ENCODE assay signal across 16 cellular contexts in the genomic region with DNA sequence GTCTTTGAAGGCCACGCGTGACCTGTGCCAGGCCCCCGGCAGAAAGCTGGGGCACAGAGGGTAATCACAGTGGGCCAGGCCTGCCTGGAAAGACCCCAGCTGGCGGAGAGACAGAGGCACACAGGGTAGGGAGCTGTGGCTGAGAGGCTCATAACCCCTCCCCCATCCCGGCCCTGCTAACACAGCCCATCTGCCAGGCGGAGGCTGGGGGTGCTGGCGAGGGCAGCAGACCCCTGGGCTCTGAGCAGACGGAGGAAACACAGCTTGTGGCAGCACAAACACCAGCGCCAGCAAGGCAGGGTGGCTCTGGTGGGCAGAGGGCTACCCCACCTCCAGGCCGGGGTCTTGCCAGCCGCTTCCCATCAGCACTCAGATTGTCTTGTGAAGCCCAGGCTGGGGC. TPM values are rescaled to one million over a fixed set of nuclear protein-coding genes. Genes with fewer than 3 reads are reported as not detected.
DNase-seq lines count a peak whose midpoint lies in the region; ATAC-seq, FAIRE-seq and TF ChIP-seq lines count a peak whose summit lies in the region.
"Had no signal": no experiment of that assay in that cellular context is flagged by ENCODE, and none has a peak within 500 bp of the region (broad histone marks: within the 10 kb centered on the region; RNA-seq: fewer than 3 reads in every experiment).

No MANE protein-coding gene starts in this region.

- H3K9me3 ChIP-seq in left ventricle myocardium inferior (replicated peaks) (no peaks in the 10 kb centered on the region), H1 (ENCODE audit: insufficient read depth in 2 of 2, low read depth in 1 of 2, low read length in 1 of 2) (no peaks in the 10 kb centered on the region), trophoblast cell (ENCODE audit: insufficient read depth, low read depth, low read length) (peaks cover 1% of the 10 kb centered on the region), esophagus muscularis mucosa (no peaks in the 10 kb centered on the region)
- H3K9me3 ChIP-seq: Peyer's patch had no signal

- POLR2A ChIA-PET in H1 (lab: Charles Lee; ENCODE audit: partially characterized antibody) = interaction anchor here (1.3 to 1.5 kb wide), 2 partner anchors 10 to 20 kb away, joined by 3 read pairs; no protein-coding TSS in a partner anchor

- DNase-seq in Right ventricle myocardium inferior (ENCODE audit: missing footprints) = peak; percentile 57
- DNase-seq in left ventricle myocardium inferior = no peak
- DNase-seq in NCI-H69 (lab: John Stamatoyannopoulos, UW) = peak; percentile 9
- DNase-seq in H1 (ENCODE audit: low read depth in 1 of 2, low spot score in 2 of 2) = no peak
- no peak for DNase-seq in trophoblast cell
- no peak for DNase-seq in esophagus muscularis mucosa (ENCODE audit: extremely low spot score)
- no peak for DNase-seq in posterior vena cava (ENCODE audit: low spot score)
- DNase-seq: HCEC 1CT, NCI-H1436 treated with DMSO at 0.1 percent for 48 hours, NCI-H345, NCI-H774, Peyer's patch, SIG-M5 had no signal

- H2BK5ac ChIP-seq in H1 (ENCODE audit: low read depth, low read length) = no peak overlapping the region; the same call in 1 of the 2 replicates
- H2BK5ac ChIP-seq in trophoblast cell (ENCODE audit: low read depth, low read length, poor library complexity) = no peak overlapping the region

- H3K23me2 ChIP-seq in H1 (ENCODE audit: low read depth, low read length) = no peaks in the 10 kb centered on the region

- H2BK120ac ChIP-seq in H1 (replicated peaks; ENCODE audit: low read depth, low read length) (no peak overlapping the region), trophoblast cell (ENCODE audit: insufficient read depth, low read length, poor library complexity) (no peak overlapping the region)

- TF ChIP-seq EP300 in H1 (IDR thresholded peaks at IDR 0.05; ENCODE audit: borderline replicate concordance in 1 of 2, low read depth in 2 of 2, low read length in 2 of 2) (no peak), esophagus muscularis mucosa (IDR thresholded peaks at IDR 0.05) (no peak)

- H4K8ac ChIP-seq in H1 (ENCODE audit: extremely low read depth, insufficient read depth, low read length) (no peak overlapping the region), trophoblast cell (ENCODE audit: low read depth, low read length) (peak overlapping the region; percentile 7)

- no peak overlapping the region for H3K9ac ChIP-seq in H1 (replicated peaks in 1 of 4; ENCODE audit: extremely low read depth in 1 of 4, low read depth in 3 of 4, low read length in 3 of 4)
- H3K9ac ChIP-seq in trophoblast cell (ENCODE audit: low read length) = no peak overlapping the region
- H3K9ac ChIP-seq: BLaER1 treated with 17β-estradiol and CSF1 and Interleukin-3, amounts not matched to agents 10 nM and 100 nM had no signal

- H4K91ac ChIP-seq in H1 (replicated peaks; ENCODE audit: insufficient read length, low read length) (no peak overlapping the region), trophoblast cell (ENCODE audit: low read depth, low read length) (no peak overlapping the region)

- H3K23ac ChIP-seq in H1 (ENCODE audit: insufficient read length) (no peak overlapping the region), trophoblast cell (ENCODE audit: low read length) (no peak overlapping the region)

- no peak for TF ChIP-seq CTCF in left ventricle myocardium inferior (IDR thresholded peaks at IDR 0.05; ENCODE audit: borderline replicate concordance)
- TF ChIP-seq CTCF in H1 (IDR thresholded peaks at IDR 0.05; ENCODE audit: control extremely low read depth in 1 of 3, insufficient read depth in 1 of 3, low read depth in 1 of 3, low read length in 3 of 3) = no peak
- no peak for TF ChIP-seq CTCF in esophagus muscularis mucosa (IDR thresholded peaks at IDR 0.05)

- H3K4ac ChIP-seq in H1 (replicated peaks; ENCODE audit: insufficient read length, low read depth, low read length) (no peak overlapping the region), trophoblast cell (ENCODE audit: low read depth, low read length) (peak overlapping the region; percentile 12)

- no peak overlapping the region for H4K5ac ChIP-seq in H1 (ENCODE audit: insufficient read length, low read depth, low read length)

- H3K4me1 ChIP-seq in left ventricle myocardium inferior (peaks cover 46% of the 10 kb centered on the region), H1 (replicated peaks in 1 of 4; ENCODE audit: control insufficient read depth in 3 of 4, insufficient read depth in 4 of 4, low read length in 3 of 4) (peaks cover 0 to 23% (median under 1%) of the 10 kb centered on the region in 4 experiments; a peak in 5 of 7 replicates), trophoblast cell (ENCODE audit: control insufficient read depth in 1 of 2, insufficient read depth in 2 of 2, low read length in 2 of 2) (peaks cover 21 to 30% of the 10 kb centered on the region in 2 experiments), esophagus muscularis mucosa (peaks cover 14 to 59% (median 41%) of the 10 kb centered on the region in 4 donors)

- no peak overlapping the region for H3K27ac ChIP-seq in left ventricle myocardium inferior (replicated peaks)
- no peak overlapping the region for H3K27ac ChIP-seq in H1 (ENCODE audit: low read depth, low read length)
- no peak overlapping the region for H3K27ac ChIP-seq in trophoblast cell (ENCODE audit: low read depth, low read length)
- no peak overlapping the region for H3K27ac ChIP-seq in esophagus muscularis mucosa (replicated peaks in 1 of 4)
- H3K27ac ChIP-seq: BLaER1 treated with 17β-estradiol and CSF1 and Interleukin-3, amounts not matched to agents 10 nM and 100 nM had no signal

- H3K79me2 ChIP-seq in H1 (ENCODE audit: control insufficient read depth in 1 of 2, insufficient read depth in 2 of 2, low read length in 2 of 2) (peaks cover 15 to 100% of the 10 kb centered on the region in 2 experiments), trophoblast cell (ENCODE audit: control insufficient read depth, insufficient read depth, low read length, poor library complexity) (peaks cover 12% of the 10 kb centered on the region)

- H3K4me2 ChIP-seq in H1 (ENCODE audit: insufficient read depth in 1 of 2, low read depth in 2 of 2, low read length in 2 of 2) (no peak overlapping the region), trophoblast cell (ENCODE audit: low read length) (no peak overlapping the region)

- H3K14ac ChIP-seq in H1 (ENCODE audit: insufficient read length) = no peak overlapping the region
- H3K14ac ChIP-seq in trophoblast cell (ENCODE audit: low read length) = no peak overlapping the region

- H3K4me3 ChIP-seq in left ventricle myocardium inferior (no peak overlapping the region), H1 (ENCODE audit: extremely low read depth in 1 of 4, insufficient read depth in 2 of 4, low read depth in 3 of 4, low read length in 4 of 4) (no peak overlapping the region), trophoblast cell (ENCODE audit: low read depth, low read length) (no peak overlapping the region), esophagus muscularis mucosa (no peak overlapping the region)
- H3K4me3 ChIP-seq: BLaER1 treated with 17β-estradiol and CSF1 and Interleukin-3, amounts not matched to agents 10 nM and 100 nM; Peyer's patch had no signal

- H3K36me3 ChIP-seq in left ventricle myocardium inferior = no peaks in the 10 kb centered on the region
- no peaks in the 10 kb centered on the region; a peak in 1 of 8 replicates for H3K36me3 ChIP-seq in H1 (ENCODE audit: control insufficient read depth in 2 of 4, insufficient read depth in 4 of 4, low read length in 3 of 4)
- H3K36me3 ChIP-seq in trophoblast cell (ENCODE audit: control insufficient read depth in 1 of 2, insufficient read depth in 2 of 2, low read length in 2 of 2) = peaks cover 2 to 4% of the 10 kb centered on the region in 2 experiments
- H3K36me3 ChIP-seq in esophagus muscularis mucosa = no peaks in the 10 kb centered on the region
- H3K36me3 ChIP-seq: Peyer's patch had no signal

- no peak overlapping the region for H3K56ac ChIP-seq in H1 (replicated peaks; ENCODE audit: insufficient read length, low read depth, low read length)

- TF ChIP-seq POLR2A in H1 (IDR thresholded peaks at IDR 0.05; ENCODE audit: control extremely low read depth in 1 of 2, low read depth in 2 of 2, low read length in 2 of 2) (no peak), esophagus muscularis mucosa (IDR thresholded peaks at IDR 0.05; ENCODE audit: low read depth) (no peak)

- CTCF ChIA-PET in H1 (lab: Charles Lee; ENCODE audit: partially characterized antibody) = interaction anchor here (0.8 to 1.8 kb wide), 6 partner anchors 9 to 428 kb away, joined by 3 to 5 read pairs (median 3); no protein-coding TSS in a partner anchor

- H2AK5ac ChIP-seq in H1 (ENCODE audit: low read depth, low read length) (no peak overlapping the region), trophoblast cell (ENCODE audit: low read length) (no peak overlapping the region)

- H3K18ac ChIP-seq in H1 (ENCODE audit: extremely low read depth, low read length) (0 out of 2 replicates have a peak overlapping the region, but pooled peaks have one; percentile 16), trophoblast cell (ENCODE audit: low read length) (peak overlapping the region; percentile 19)

- H2BK15ac ChIP-seq in H1 (ENCODE audit: low read length) = no peak overlapping the region

- peaks cover 59 to 64% of the 10 kb centered on the region in 2 experiments for H4K20me1 ChIP-seq in H1 (replicated peaks in 1 of 2; ENCODE audit: control insufficient read depth in 1 of 2, insufficient read depth in 2 of 2, low read length in 2 of 2)

- H2BK20ac ChIP-seq in H1 (ENCODE audit: low read length) = no peak overlapping the region

- ATAC-seq in Right ventricle myocardium inferior = no peak
- no peak for ATAC-seq in HG03175 (IDR thresholded peaks at IDR 0.05; ENCODE audit: unreplicated experiment)

- no peak overlapping the region for H4K12ac ChIP-seq in trophoblast cell (ENCODE audit: low read depth, low read length)

- no peak overlapping the region for H2BK12ac ChIP-seq in H1 (ENCODE audit: low read depth, low read length)
- H2BK12ac ChIP-seq in trophoblast cell (ENCODE audit: low read length) = peak overlapping the region; percentile 18

- H2AFZ ChIP-seq in H1 (ENCODE audit: low read length) (no peak overlapping the region), trophoblast cell (ENCODE audit: insufficient read depth, low read length, poor library complexity) (no peak overlapping the region)

- H3K79me1 ChIP-seq in H1 (ENCODE audit: low read depth, low read length) (peaks cover 59% of the 10 kb centered on the region), trophoblast cell (ENCODE audit: low read length) (peaks cover 9% of the 10 kb centered on the region)

- 85% methylated on average over 10 of the region's 11 CpGs; no CpG with 5 or more reads in 1 of the 2 experiments for WGBS in H1 (ENCODE audit: extremely low coverage in 1 of 2, insufficient coverage in 1 of 2, insufficient read length in 1 of 2, insufficient replicate concordance in 2 of 2, low coverage in 1 of 2, low lambda C conversion rate in 2 of 2, missing lambda C conversion rate in 1 of 2), 2 experiments
- no CpG with 5 or more reads among the region's 11 CpGs for WGBS in trophoblast cell (ENCODE audit: extremely low coverage, insufficient coverage, insufficient read length)
- 94% methylated on average over 6 of the region's 11 CpGs for WGBS in esophagus muscularis mucosa

- intact Hi-C loops in Right ventricle myocardium inferior (cut with DNase I) (no loop called here), left ventricle myocardium inferior (cut with micrococcal nuclease) (no loop called here), esophagus muscularis mucosa (cut with DNase I) (loop anchor here (10.0 kb wide), 1 partner anchor 65 kb away; no protein-coding TSS in a partner anchor), posterior vena cava (cut with DNase I) (loop anchor here (10.0 kb wide), 1 partner anchor 115 kb away; no protein-coding TSS in a partner anchor)

- H3K27me3 ChIP-seq in left ventricle myocardium inferior (ENCODE audit: low read depth) (no peaks in the 10 kb centered on the region), H1 (replicated peaks in 1 of 4; ENCODE audit: control insufficient read depth in 3 of 4, extremely low read depth in 1 of 4, insufficient read depth in 3 of 4, low read length in 3 of 4) (no peaks in the 10 kb centered on the region), trophoblast cell (ENCODE audit: insufficient read depth, low read length) (no peaks in the 10 kb centered on the region), esophagus muscularis mucosa (no peaks in the 10 kb centered on the region)
- H3K27me3 ChIP-seq: BLaER1 treated with 17β-estradiol and CSF1 and Interleukin-3, amounts not matched to agents 10 nM and 100 nM; Peyer's patch had no signal

- no peak for FAIRE-seq in H1 (lab: Jason Lieb, UNC)
- FAIRE-seq: GM18507 had no signal

- no peak for TF ChIP-seq RAD21 in H1 (IDR thresholded peaks at IDR 0.05 in 1 of 2, conservative IDR thresholded peaks at IDR 0.05 in 1 of 2; ENCODE audit: low read depth in 2 of 2, low read length in 2 of 2)

RNA-seq across cellular contexts. Expression of a gene that starts 19.0 kb away (rescaled TPM):
- total RNA-seq in Right ventricle myocardium inferior (34.9 TPM), left ventricle myocardium inferior (26.7 TPM), esophagus muscularis mucosa (10 to 100 TPM; 17.4 to 62.2 (median 38.5) TPM), posterior vena cava (10 to 100 TPM; 16.9 to 22.4 TPM)
- total RNA-seq in H1 (2021; fragmentation: NEBNext Ultra II Directional; extraction: Animal tissue kit (Norgen Biotek cat#: 25700)) = 72.8 and 74.6 TPM in 2 replicates
- polyA plus RNA-seq in H1 (2011; rRNA removed) = 37.4 and 61.3 TPM in 2 replicates
- 37.9 TPM for polyA plus RNA-seq in H1 (2011; cell fraction: cytosol; rRNA removed)
- 51.0 TPM for polyA plus RNA-seq in H1 (2011; cell fraction: nucleus; rRNA removed)
- polyA plus RNA-seq in H1 (2012, experiment 1 of 2) = 44.2 to 60.1 TPM (median 56.3 TPM) in 4 replicates
- 57.3 TPM for polyA plus RNA-seq in H1 (2012, experiment 2 of 2)
- 41.0 TPM for polyA plus RNA-seq in H1 (2013, experiment 1 of 2)
- polyA plus RNA-seq in H1 (2013, experiment 2 of 2) = 45.1 TPM
- 26.9 and 34.9 TPM in 2 replicates for polyA minus RNA-seq in H1 (2011; rRNA and poly(A)+ RNA removed)
- polyA minus RNA-seq in H1 (2011; cell fraction: cytosol; rRNA and poly(A)+ RNA removed) = 49.1 TPM
- 74.6 TPM for polyA minus RNA-seq in H1 (2011; cell fraction: nucleus; rRNA and poly(A)+ RNA removed)
- polyA plus RNA-seq in trophoblast cell (2013) = 26.6 and 27.7 TPM in 2 replicates

Comparison
In these comparisons a context has a peak if more than half of its experiments do, and no peak if none do; other contexts are left out.
1. DNase-seq: peak in Right ventricle myocardium inferior (single experiment) and NCI-H69 (single experiment); none in left ventricle myocardium inferior (single experiment), H1 (0 of 2), trophoblast cell (0 of 2), esophagus muscularis mucosa (single experiment) and posterior vena cava (single experiment).
2. intact Hi-C loops: an anchor here in esophagus muscularis mucosa (10.0 kb wide) and posterior vena cava (10.0 kb wide); none called in Right ventricle myocardium inferior and left ventricle myocardium inferior.